In the genomic region with DNA sequence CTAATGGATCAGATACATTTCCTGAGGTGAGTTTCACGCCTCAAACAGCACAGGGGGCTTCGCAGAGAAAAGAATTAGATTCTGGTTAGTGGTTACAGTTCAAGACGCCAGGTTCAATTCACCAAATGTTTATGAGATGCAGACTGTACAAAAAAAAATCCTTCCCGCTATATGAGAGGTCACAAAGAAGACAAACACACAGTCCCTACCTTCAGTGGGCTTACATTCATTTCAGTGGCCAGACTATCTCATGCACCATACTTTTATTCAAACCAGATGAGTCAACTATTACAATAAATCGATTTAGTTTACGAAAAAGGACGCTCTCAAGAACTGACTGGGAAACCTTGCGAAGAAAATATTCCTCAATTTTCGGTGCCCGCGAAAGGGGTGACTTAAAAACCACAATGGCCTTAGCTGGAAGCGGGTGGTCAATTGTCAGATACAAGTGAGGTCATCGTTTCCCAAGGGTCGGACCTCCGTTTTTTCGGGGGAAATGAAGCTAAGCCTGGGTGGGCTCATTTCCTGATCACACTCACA, we compare ENCODE assay signal across 8 cellular contexts. TPM values are rescaled to one million over a fixed set of nuclear protein-coding genes. Genes with fewer than 3 reads are reported as not detected.
DNase-seq lines count a peak whose midpoint lies in the region; ATAC-seq and TF ChIP-seq lines count a peak whose summit lies in the region.

No MANE protein-coding gene starts in this region.

- DNase-seq in BE2C = no peak
- no peak for DNase-seq in natural killer cell
- DNase-seq in DMS79 treated with DMSO at 0.1 percent for 48 hours (lab: John Stamatoyannopoulos, UW) = no peak
- DNase-seq in NCI-H1105 (lab: John Stamatoyannopoulos, UW) = no peak
- no peak for DNase-seq in NCI-H524 treated with DMSO at 0.1 percent for 48 hours (lab: John Stamatoyannopoulos, UW)
- DNase-seq in HT-29 (ENCODE audit: low spot score) = no peak

- H3K27ac Mint-ChIP-seq in dendritic cell treated with granulocyte-macrophage colony-stimulating factor and Interleukin-4, amounts not matched to agents 40 ng/mL and 50 ng/mL, for 4 days = peak overlapping the region; percentile 91
- H3K27ac Mint-ChIP-seq in natural killer cell = peak overlapping the region; percentile 96 to 97

- no peak for TF ChIP-seq CTCF in BE2C (IDR thresholded peaks at IDR 0.05; ENCODE audit: low read depth, low read length)
- no peak for TF ChIP-seq CTCF in natural killer cell (IDR thresholded peaks at IDR 0.05)

- H3K4me3 ChIP-seq in BE2C (ENCODE audit: low read depth, low read length) = peak overlapping the region; percentile 87

- H3K4me1 Mint-ChIP-seq in dendritic cell treated with granulocyte-macrophage colony-stimulating factor and Interleukin-4, amounts not matched to agents 40 ng/mL and 50 ng/mL, for 4 days (ENCODE audit: low read depth) = peaks cover 50% of the 10 kb centered on the region
- H3K4me1 Mint-ChIP-seq in natural killer cell = peaks cover 50 to 55% of the 10 kb centered on the region in 2 donors

- H3K27me3 ChIP-seq in BE2C = no peaks in the 10 kb centered on the region

- H3K9me3 ChIP-seq in BE2C (no peaks in the 10 kb centered on the region), KOPT-K1 (ENCODE audit: insufficient read depth, low read length, poor library complexity, severe bottlenecking) (no peaks in the 10 kb centered on the region)

- no peaks in the 10 kb centered on the region for H3K36me3 ChIP-seq in BE2C
- peaks cover 57% of the 10 kb centered on the region for H3K36me3 ChIP-seq in KOPT-K1 (ENCODE audit: insufficient read depth, low read length)

- no peaks in the 10 kb centered on the region for H3K4me1 ChIP-seq in BE2C

- H3K4me3 Mint-ChIP-seq in dendritic cell treated with granulocyte-macrophage colony-stimulating factor and Interleukin-4, amounts not matched to agents 40 ng/mL and 50 ng/mL, for 4 days = peak overlapping the region; percentile 96
- peak overlapping the region; percentile 98 for H3K4me3 Mint-ChIP-seq in natural killer cell

- H3K27ac ChIP-seq in KOPT-K1 (ENCODE audit: low read depth, low read length, poor library complexity, severe bottlenecking) = peak overlapping the region; percentile 69

- no peaks in the 10 kb centered on the region for H3K27me3 Mint-ChIP-seq in dendritic cell treated with granulocyte-macrophage colony-stimulating factor and Interleukin-4, amounts not matched to agents 40 ng/mL and 50 ng/mL, for 4 days
- no peaks in the 10 kb centered on the region for H3K27me3 Mint-ChIP-seq in natural killer cell (ENCODE audit: low read depth in 2 of 2)

- H3K36me3 Mint-ChIP-seq in dendritic cell treated with granulocyte-macrophage colony-stimulating factor and Interleukin-4, amounts not matched to agents 40 ng/mL and 50 ng/mL, for 4 days (ENCODE audit: low read depth) = peaks cover 75% of the 10 kb centered on the region
- no peaks in the 10 kb centered on the region for H3K36me3 Mint-ChIP-seq in natural killer cell

- intact Hi-C loops in dendritic cell treated with granulocyte-macrophage colony-stimulating factor and Interleukin-4, amounts not matched to agents 40 ng/mL and 50 ng/mL, for 4 days (cut with micrococcal nuclease) = loop anchor here (2.0 kb wide), 1 partner anchor 174 kb away; the partner anchor contains the start of genes BTD and HACL1
- intact Hi-C loops in natural killer cell (cut with micrococcal nuclease) = loop anchor here (1.0 kb wide), 2 partner anchors 48 to 131 kb away; no protein-coding TSS in a partner anchor

- no peaks in the 10 kb centered on the region for H3K9me3 Mint-ChIP-seq in dendritic cell treated with granulocyte-macrophage colony-stimulating factor and Interleukin-4, amounts not matched to agents 40 ng/mL and 50 ng/mL, for 4 days
- H3K9me3 Mint-ChIP-seq in natural killer cell = no peaks in the 10 kb centered on the region

- ATAC-seq in natural killer cell = no peak

RNA-seq across cellular contexts. Expression of gene METTL6, which starts 0.7 kb away (rescaled TPM):
- polyA plus RNA-seq in BE2C (2012; ENCODE audit: insufficient read depth, insufficient read length, low read depth) = 9.2 TPM
- 10 to 100 TPM in 2 of 3 donors, 1 to 10 TPM in 1; 9.8 to 13.3 (median 11.8) TPM for total RNA-seq in natural killer cell
- total RNA-seq in HT-29 (2014; rRNA removed; shearing (Covaris generic)) = 8.7 and 10.4 TPM in 2 replicates

RNA-seq across cellular contexts. Expression of gene EAF1, which starts 0.7 kb away (rescaled TPM):
- polyA plus RNA-seq in BE2C (2012; ENCODE audit: insufficient read depth, insufficient read length, low read depth) = 16.9 TPM
- total RNA-seq in natural killer cell = 10 to 100 TPM; 39.7 to 45.8 (median 41.5) TPM
- 19.6 and 25.2 TPM in 2 replicates for total RNA-seq in HT-29 (2014; rRNA removed; shearing (Covaris generic))
